1 cellular context compared by ENCODE assay signal in genomic region chr11:7227724-7228123, GRCh38.
TF ChIP-seq lines count a peak whose summit lies in the region.

No MANE protein-coding gene starts in this region.

TF ChIP-seq in A549, 52 proteins besides CTCF, POLR2A, EP300 and RAD21 (continued from another document):
- TF ChIP-seq, protein P1, sequence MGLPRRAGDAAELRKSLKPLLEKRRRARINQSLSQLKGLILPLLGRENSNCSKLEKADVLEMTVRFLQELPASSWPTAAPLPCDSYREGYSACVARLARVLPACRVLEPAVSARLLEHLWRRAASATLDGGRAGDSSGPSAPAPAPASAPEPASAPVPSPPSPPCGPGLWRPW (IDR thresholded peaks at IDR 0.05): no peak
- no peak for TF ChIP-seq HOXB13 (CRISPR knock-in tag; IDR thresholded peaks at IDR 0.05; ENCODE audit: low read depth)
